In genomic region chr7:83581667-83582435, GRCh38 we compare ENCODE assay signal across 20 cellular contexts.
"Had no signal": no experiment of that assay in that cellular context is flagged by ENCODE, and none has a peak within 500 bp of the region (broad histone marks: within the 10 kb centered on the region; RNA-seq: fewer than 3 reads in every experiment).

No MANE protein-coding gene starts in this region.

- FAIRE-seq: keratinocyte had no signal

- H3K36me3 Mint-ChIP-seq: naive B cell had no signal

- H3K9me3 Mint-ChIP-seq: nephron had no signal

- H3K27me3 Mint-ChIP-seq: naive B cell had no signal

- H3K9me3 ChIP-seq: gastroesophageal sphincter, stomach, thoracic aorta, transverse colon had no signal

- H3K4me3 ChIP-seq: dorsolateral prefrontal cortex, gastroesophageal sphincter, stomach, thoracic aorta, transverse colon had no signal

- H3K4me1 ChIP-seq: stomach, transverse colon had no signal

- DNase-seq: cortex of kidney; dorsolateral prefrontal cortex; effector CD8-positive, alpha-beta T cell; glutamatergic neuron; immature natural killer cell; left cardiac atrium; mesendoderm; naive B cell; posterior cingulate gyrus; stimulated activated CD4-positive, alpha-beta T cell treated with anti-CD3 and anti-CD28 coated beads, Interleukin-2, amount 100 ng/mL, for 24 hours; stimulated activated naive CD4-positive, alpha-beta T cell; stomach; substantia nigra; transverse colon had no signal

- ATAC-seq: esophagus mucosa, gastroesophageal sphincter, left cardiac atrium, sciatic nerve had no signal

- H3K4me3 Mint-ChIP-seq: immature natural killer cell, naive B cell, nephron had no signal

- H3K27ac ChIP-seq: dorsolateral prefrontal cortex, gastroesophageal sphincter, stomach, thoracic aorta, transverse colon had no signal

- H3K36me3 ChIP-seq: gastroesophageal sphincter, stomach, thoracic aorta, transverse colon had no signal

- H3K27ac Mint-ChIP-seq: immature natural killer cell, naive B cell, nephron had no signal

- H3K4me1 Mint-ChIP-seq: immature natural killer cell, naive B cell had no signal

- H3K27me3 ChIP-seq: dorsolateral prefrontal cortex, gastroesophageal sphincter, stomach, transverse colon had no signal
